ENCODE assay signal across 13 cellular contexts in the genomic region with DNA sequence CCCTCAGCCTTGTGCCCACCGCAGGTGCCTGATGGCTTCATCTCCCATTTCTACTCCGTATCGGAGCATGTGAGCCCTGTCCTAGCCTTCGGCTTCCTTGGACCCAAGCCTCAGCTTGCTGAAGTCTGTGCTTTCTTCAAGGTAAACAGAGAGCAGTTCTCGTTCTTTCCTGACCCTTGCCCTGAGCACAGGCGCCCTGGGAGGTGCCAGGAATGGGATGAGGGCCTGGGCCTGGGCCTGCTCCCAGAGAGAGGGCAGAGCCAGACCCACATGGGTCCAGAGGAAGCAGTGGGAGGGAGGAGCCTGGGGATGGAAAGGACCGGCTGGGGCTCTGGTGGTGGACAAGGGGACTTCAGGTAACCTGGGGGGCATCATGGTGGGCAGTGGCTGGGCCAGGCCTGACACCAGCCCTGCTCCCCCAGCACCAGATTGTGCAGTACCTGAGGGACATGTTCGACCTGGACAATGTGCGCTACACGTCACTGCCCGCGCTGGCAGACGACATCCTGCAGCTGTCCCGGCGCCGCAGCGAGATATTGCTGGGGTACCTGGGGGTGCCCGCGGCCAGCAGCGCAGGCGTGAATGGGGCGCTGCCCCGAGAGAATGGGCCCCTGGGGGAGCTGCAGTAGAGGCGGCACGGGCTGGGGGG. TPM values are rescaled to one million over a fixed set of nuclear protein-coding genes. Genes with fewer than 3 reads are reported as not detected.
DNase-seq lines count a peak whose midpoint lies in the region; ATAC-seq and TF ChIP-seq lines count a peak whose summit lies in the region.
"Had no signal": no experiment of that assay in that cellular context is flagged by ENCODE, and none has a peak within 500 bp of the region (broad histone marks: within the 10 kb centered on the region; RNA-seq: fewer than 3 reads in every experiment).

No MANE protein-coding gene starts in this region.

- peaks cover 0 to 5% (median 2%) of the 10 kb centered on the region in 4 donors for H3K4me1 ChIP-seq in transverse colon

- peaks cover 22% of the 10 kb centered on the region for H3K4me1 Mint-ChIP-seq in dendritic cell treated with granulocyte-macrophage colony-stimulating factor and Interleukin-4, amounts not matched to agents 40 ng/mL and 50 ng/mL, for 4 days (ENCODE audit: low read depth)
- H3K4me1 Mint-ChIP-seq in memory B cell: peaks cover 11% of the 10 kb centered on the region

- peaks cover 65% of the 10 kb centered on the region for H3K36me3 Mint-ChIP-seq in dendritic cell treated with granulocyte-macrophage colony-stimulating factor and Interleukin-4, amounts not matched to agents 40 ng/mL and 50 ng/mL, for 4 days (ENCODE audit: low read depth)
- peaks cover 4% of the 10 kb centered on the region for H3K36me3 Mint-ChIP-seq in memory B cell

- no peak overlapping the region for H3K4me3 ChIP-seq in transverse colon
- H3K4me3 ChIP-seq: lung, ovary had no signal

- intact Hi-C loops in Right ventricle myocardium superior (cut with DNase I): no loop called here
- intact Hi-C loops in left cardiac atrium (cut with DNase I): no loop called here
- intact Hi-C loops in dendritic cell treated with granulocyte-macrophage colony-stimulating factor and Interleukin-4, amounts not matched to agents 40 ng/mL and 50 ng/mL, for 4 days (cut with micrococcal nuclease): loop anchor here (1.0 kb wide), 1 partner anchor 10 kb away; no protein-coding TSS in a partner anchor
- intact Hi-C loops in transverse colon (cut with DNase I; ENCODE audit: low total_unique reads): no loop called here

- peak overlapping the region in 3 of 4 donors; percentile 27 to 56 (median 49) for H3K27ac ChIP-seq in transverse colon
- H3K27ac ChIP-seq: ovary had no signal

- ATAC-seq in Right ventricle myocardium superior (ENCODE audit: poor library complexity) (peak; percentile 4), left cardiac atrium (no peak), memory B cell (ENCODE audit: low read depth) (no peak)
- ATAC-seq: PC-3 had no signal

- no peak for TF ChIP-seq POLR2A in transverse colon (IDR thresholded peaks at IDR 0.05)

- 80 to 90% methylated on average over 1 to 25 of the region's 25 CpGs for WGBS in transverse colon (ENCODE audit: low coverage in 1 of 2), 2 donors

- H3K27me3 ChIP-seq in transverse colon: no peaks in the 10 kb centered on the region
- H3K27me3 ChIP-seq: ovary had no signal

- H3K27me3 Mint-ChIP-seq in dendritic cell treated with granulocyte-macrophage colony-stimulating factor and Interleukin-4, amounts not matched to agents 40 ng/mL and 50 ng/mL, for 4 days: no peaks in the 10 kb centered on the region
- H3K27me3 Mint-ChIP-seq in memory B cell: no peaks in the 10 kb centered on the region

- DNase-seq in Right ventricle myocardium superior: no peak
- no peak for DNase-seq in left cardiac atrium
- DNase-seq in memory B cell (ENCODE audit: low spot score in 2 of 2): no peak
- DNase-seq in transverse colon: no peak
- no peak for DNase-seq in midbrain (lab: John Stamatoyannopoulos, UW)
- DNase-seq in Ammon's horn (ENCODE audit: low spot score): no peak
- DNase-seq in central memory CD4-positive, alpha-beta T cell: no peak
- DNase-seq: NCI-H1048, NCI-H2227 treated with DMSO at 0.1 percent for 48 hours, ovary, PC-3 had no signal

- peaks cover 0 to 23% (median 10%) of the 10 kb centered on the region in 4 donors for H3K36me3 ChIP-seq in transverse colon
- H3K36me3 ChIP-seq: ovary had no signal

- no peak overlapping the region for H3K4me3 Mint-ChIP-seq in dendritic cell treated with granulocyte-macrophage colony-stimulating factor and Interleukin-4, amounts not matched to agents 40 ng/mL and 50 ng/mL, for 4 days
- no peak overlapping the region for H3K4me3 Mint-ChIP-seq in memory B cell

- in situ Hi-C loops in transverse colon (cut with MboI; ENCODE audit: low pct_ligation_motif_present in 1 of 4, low pct_unique_long_range_greater_than_20kb in 1 of 4, low sequenced_read_pairs in 3 of 4): no loop called here

- no peaks in the 10 kb centered on the region for H3K9me3 ChIP-seq in transverse colon
- H3K9me3 ChIP-seq: ovary had no signal

- no peaks in the 10 kb centered on the region for H3K9me3 Mint-ChIP-seq in dendritic cell treated with granulocyte-macrophage colony-stimulating factor and Interleukin-4, amounts not matched to agents 40 ng/mL and 50 ng/mL, for 4 days
- no peaks in the 10 kb centered on the region for H3K9me3 Mint-ChIP-seq in memory B cell

- TF ChIP-seq CTCF in transverse colon (IDR thresholded peaks at IDR 0.05): no peak

- TF ChIP-seq EP300 in transverse colon (IDR thresholded peaks at IDR 0.05; ENCODE audit: low read depth): no peak

- H3K27ac Mint-ChIP-seq in dendritic cell treated with granulocyte-macrophage colony-stimulating factor and Interleukin-4, amounts not matched to agents 40 ng/mL and 50 ng/mL, for 4 days: peak overlapping the region; percentile 86
- peak overlapping the region; percentile 92 for H3K27ac Mint-ChIP-seq in memory B cell

RNA-seq across cellular contexts. Expression of a gene that starts 11.0 kb away (rescaled TPM):
- total RNA-seq in Right ventricle myocardium superior (4.4 TPM), left cardiac atrium (1 to 10 TPM; 4.5 to 5.0 TPM), transverse colon (10 to 100 TPM; 15.7 to 52.4 (median 38.2) TPM)

RNA-seq across cellular contexts. Expression of a gene that starts 33.5 kb away (rescaled TPM):
- 32.8 TPM for total RNA-seq in Right ventricle myocardium superior
- total RNA-seq in left cardiac atrium: 10 to 100 TPM; 31.8 to 36.3 TPM
- 100 to 1,000 TPM in 1 of 4 donors, 10 to 100 TPM in 3; 72.0 to 245 (median 74.0) TPM for total RNA-seq in transverse colon

RNA-seq across cellular contexts. Expression of a gene that starts 40.6 kb away (rescaled TPM):
- total RNA-seq in Right ventricle myocardium superior (85.4 TPM), left cardiac atrium (10 to 100 TPM; 58.4 to 61.1 TPM), transverse colon (100 to 1,000 TPM; 124 to 161 (median 136) TPM)

RNA-seq across cellular contexts. Expression of a gene that starts 41.3 kb away (rescaled TPM):
- total RNA-seq in Right ventricle myocardium superior (179 TPM), left cardiac atrium (100 to 1,000 TPM; 113 to 131 TPM), transverse colon (100 to 1,000 TPM in 1 of 4 donors, 10 to 100 TPM in 3; 37.4 to 241 (median 66.5) TPM)

RNA-seq across cellular contexts. Expression of a gene that starts 41.8 kb away (rescaled TPM):
- total RNA-seq in Right ventricle myocardium superior: 30.8 TPM
- total RNA-seq in left cardiac atrium: 10 to 100 TPM; 35.5 to 39.6 TPM
- 100 to 1,000 TPM; 184 to 391 (median 224) TPM for total RNA-seq in transverse colon
